Comparison of ENCODE assay signal across 8 cellular contexts in genomic region chr11:18633256-18634139, GRCh38. TPM values are rescaled to one million over a fixed set of nuclear protein-coding genes. Genes with fewer than 3 reads are reported as not detected.
DNase-seq lines count a peak whose midpoint lies in the region; ATAC-seq and TF ChIP-seq lines count a peak whose summit lies in the region.

No MANE protein-coding gene starts in this region.

- no peaks in the 10 kb centered on the region for H3K36me3 Mint-ChIP-seq in chondrocyte (ENCODE audit: low read depth)

- H3K4me3 Mint-ChIP-seq in chondrocyte (ENCODE audit: unreplicated experiment), result peak overlapping the region; percentile 91

- H3K4me1 Mint-ChIP-seq in chondrocyte (ENCODE audit: low read depth), result peaks cover 25% of the 10 kb centered on the region

- DNase-seq in activated CD4-positive, alpha-beta T cell treated with anti-CD3 and anti-CD28 coated beads for 48 hours, result peak; percentile 42
- DNase-seq in activated CD4-positive, alpha-beta T cell treated with anti-CD3 and anti-CD28 coated beads, Interleukin-2, amount 50 U/mL, for 1 hour, result no peak
- DNase-seq in HFF-Myc (ENCODE audit: extremely low read depth, low read depth) (peak; percentile 48), NCI-H69 (lab: John Stamatoyannopoulos, UW) (peak; percentile 53), chondrocyte (ENCODE audit: low spot score) (no peak), mucosa of descending colon (peak in 1 of 3 donors; percentile 11), RPMI8226 (no peak), A172 (ENCODE audit: low spot score) (no peak)

- no peaks in the 10 kb centered on the region for H3K36me3 ChIP-seq in mucosa of descending colon (ENCODE audit: low read depth)

- TF ChIP-seq CTCF in HFF-Myc (IDR thresholded peaks at IDR 0.05; ENCODE audit: low read depth, low read length, missing control alignments), result no peak
- TF ChIP-seq CTCF in chondrocyte (IDR thresholded peaks at IDR 0.05), result no peak
- no peak for TF ChIP-seq CTCF in mucosa of descending colon (IDR thresholded peaks at IDR 0.05)

- H3K27ac Mint-ChIP-seq in chondrocyte (ENCODE audit: unreplicated experiment), result peak overlapping the region; percentile 100

- H3K27me3 Mint-ChIP-seq in chondrocyte (ENCODE audit: low read depth), result peaks cover 2% of the 10 kb centered on the region

- no peaks in the 10 kb centered on the region for H3K9me3 Mint-ChIP-seq in chondrocyte (ENCODE audit: low read depth)

- ATAC-seq in mucosa of descending colon, result no peak

- no peaks in the 10 kb centered on the region for H3K9me3 ChIP-seq in mucosa of descending colon

- H3K4me1 ChIP-seq in mucosa of descending colon (ENCODE audit: low read depth), result peaks cover 12% of the 10 kb centered on the region

- intact Hi-C loops in mucosa of descending colon (cut with DNase I, micrococcal nuclease), result no loop called here

- H3K4me3 ChIP-seq in HFF-Myc (replicated peaks; ENCODE audit: low read depth, low read length) (peak overlapping the region; percentile 100), mucosa of descending colon (peak overlapping the region; percentile 70)

RNA-seq across cellular contexts. Expression of gene SPTY2D1, which starts 0.6 kb away (rescaled TPM):
- total RNA-seq in chondrocyte (19.6 to 23.3 TPM (median 20.4 TPM) in 3 replicates), mucosa of descending colon (10 to 100 TPM; 18.5 to 20.2 (median 18.6) TPM)
- total RNA-seq in A172 (2014; rRNA removed; shearing (Covaris generic)), result 21.0 and 26.3 TPM in 2 replicates

RNA-seq across cellular contexts. Expression of gene MISFA, which starts 33.9 kb away (rescaled TPM):
- 2.2 to 4.6 TPM (median 4.1 TPM) in 3 replicates for total RNA-seq in chondrocyte
- total RNA-seq in mucosa of descending colon, result 1 to 10 TPM; 2.8 to 3.8 (median 3.3) TPM
- 8.2 and 9.0 TPM in 2 replicates for total RNA-seq in A172 (2014; rRNA removed; shearing (Covaris generic))

RNA-seq across cellular contexts. Expression of gene UEVLD, which starts 45.0 kb away (rescaled TPM):
- total RNA-seq in chondrocyte (21.2 to 26.7 TPM (median 21.4 TPM) in 3 replicates), mucosa of descending colon (10 to 100 TPM; 34.8 to 36.7 (median 35.3) TPM)
- total RNA-seq in A172 (2014; rRNA removed; shearing (Covaris generic)), result 52.6 and 61.7 TPM in 2 replicates

Comparison
In these comparisons a context has a peak if more than half of its experiments do, and no peak if none do; other contexts are left out.
1. DNase-seq: peak in activated CD4-positive, alpha-beta T cell treated with anti-CD3 and anti-CD28 coated beads for 48 hours (single experiment), HFF-Myc (single experiment) and NCI-H69 (single experiment); none in activated CD4-positive, alpha-beta T cell treated with anti-CD3 and anti-CD28 coated beads, Interleukin-2, amount 50 U/mL, for 1 hour (single experiment), chondrocyte (single experiment), RPMI8226 (single experiment) and A172 (single experiment).